ENCODE assay signal across 1 cellular context in the genomic region with DNA sequence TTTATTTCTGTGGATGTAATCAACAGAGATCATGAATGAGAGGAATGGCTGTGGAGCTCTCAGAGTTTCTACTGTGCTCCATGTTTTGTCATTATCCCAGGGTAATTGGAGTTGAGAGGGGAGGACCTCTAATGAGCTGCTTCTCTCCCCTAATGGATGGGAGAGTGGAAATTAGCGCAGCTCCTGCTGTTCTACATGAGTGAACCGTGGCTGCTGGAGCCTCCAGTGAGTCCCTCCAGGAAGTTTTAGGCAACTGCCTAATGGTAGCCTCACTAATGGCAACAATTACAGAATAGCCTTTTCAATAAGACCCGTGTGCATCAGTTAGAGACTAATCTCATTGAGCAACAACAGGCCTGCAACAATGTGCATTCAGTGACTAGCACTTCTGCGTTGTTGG.
TF ChIP-seq lines count a peak whose summit lies in the region.

No MANE protein-coding gene starts in this region.

TF ChIP-seq in GM23338, 12 proteins besides CTCF, POLR2A, EP300 and RAD21 (continued from another document):
- TF ChIP-seq, protein P1, sequence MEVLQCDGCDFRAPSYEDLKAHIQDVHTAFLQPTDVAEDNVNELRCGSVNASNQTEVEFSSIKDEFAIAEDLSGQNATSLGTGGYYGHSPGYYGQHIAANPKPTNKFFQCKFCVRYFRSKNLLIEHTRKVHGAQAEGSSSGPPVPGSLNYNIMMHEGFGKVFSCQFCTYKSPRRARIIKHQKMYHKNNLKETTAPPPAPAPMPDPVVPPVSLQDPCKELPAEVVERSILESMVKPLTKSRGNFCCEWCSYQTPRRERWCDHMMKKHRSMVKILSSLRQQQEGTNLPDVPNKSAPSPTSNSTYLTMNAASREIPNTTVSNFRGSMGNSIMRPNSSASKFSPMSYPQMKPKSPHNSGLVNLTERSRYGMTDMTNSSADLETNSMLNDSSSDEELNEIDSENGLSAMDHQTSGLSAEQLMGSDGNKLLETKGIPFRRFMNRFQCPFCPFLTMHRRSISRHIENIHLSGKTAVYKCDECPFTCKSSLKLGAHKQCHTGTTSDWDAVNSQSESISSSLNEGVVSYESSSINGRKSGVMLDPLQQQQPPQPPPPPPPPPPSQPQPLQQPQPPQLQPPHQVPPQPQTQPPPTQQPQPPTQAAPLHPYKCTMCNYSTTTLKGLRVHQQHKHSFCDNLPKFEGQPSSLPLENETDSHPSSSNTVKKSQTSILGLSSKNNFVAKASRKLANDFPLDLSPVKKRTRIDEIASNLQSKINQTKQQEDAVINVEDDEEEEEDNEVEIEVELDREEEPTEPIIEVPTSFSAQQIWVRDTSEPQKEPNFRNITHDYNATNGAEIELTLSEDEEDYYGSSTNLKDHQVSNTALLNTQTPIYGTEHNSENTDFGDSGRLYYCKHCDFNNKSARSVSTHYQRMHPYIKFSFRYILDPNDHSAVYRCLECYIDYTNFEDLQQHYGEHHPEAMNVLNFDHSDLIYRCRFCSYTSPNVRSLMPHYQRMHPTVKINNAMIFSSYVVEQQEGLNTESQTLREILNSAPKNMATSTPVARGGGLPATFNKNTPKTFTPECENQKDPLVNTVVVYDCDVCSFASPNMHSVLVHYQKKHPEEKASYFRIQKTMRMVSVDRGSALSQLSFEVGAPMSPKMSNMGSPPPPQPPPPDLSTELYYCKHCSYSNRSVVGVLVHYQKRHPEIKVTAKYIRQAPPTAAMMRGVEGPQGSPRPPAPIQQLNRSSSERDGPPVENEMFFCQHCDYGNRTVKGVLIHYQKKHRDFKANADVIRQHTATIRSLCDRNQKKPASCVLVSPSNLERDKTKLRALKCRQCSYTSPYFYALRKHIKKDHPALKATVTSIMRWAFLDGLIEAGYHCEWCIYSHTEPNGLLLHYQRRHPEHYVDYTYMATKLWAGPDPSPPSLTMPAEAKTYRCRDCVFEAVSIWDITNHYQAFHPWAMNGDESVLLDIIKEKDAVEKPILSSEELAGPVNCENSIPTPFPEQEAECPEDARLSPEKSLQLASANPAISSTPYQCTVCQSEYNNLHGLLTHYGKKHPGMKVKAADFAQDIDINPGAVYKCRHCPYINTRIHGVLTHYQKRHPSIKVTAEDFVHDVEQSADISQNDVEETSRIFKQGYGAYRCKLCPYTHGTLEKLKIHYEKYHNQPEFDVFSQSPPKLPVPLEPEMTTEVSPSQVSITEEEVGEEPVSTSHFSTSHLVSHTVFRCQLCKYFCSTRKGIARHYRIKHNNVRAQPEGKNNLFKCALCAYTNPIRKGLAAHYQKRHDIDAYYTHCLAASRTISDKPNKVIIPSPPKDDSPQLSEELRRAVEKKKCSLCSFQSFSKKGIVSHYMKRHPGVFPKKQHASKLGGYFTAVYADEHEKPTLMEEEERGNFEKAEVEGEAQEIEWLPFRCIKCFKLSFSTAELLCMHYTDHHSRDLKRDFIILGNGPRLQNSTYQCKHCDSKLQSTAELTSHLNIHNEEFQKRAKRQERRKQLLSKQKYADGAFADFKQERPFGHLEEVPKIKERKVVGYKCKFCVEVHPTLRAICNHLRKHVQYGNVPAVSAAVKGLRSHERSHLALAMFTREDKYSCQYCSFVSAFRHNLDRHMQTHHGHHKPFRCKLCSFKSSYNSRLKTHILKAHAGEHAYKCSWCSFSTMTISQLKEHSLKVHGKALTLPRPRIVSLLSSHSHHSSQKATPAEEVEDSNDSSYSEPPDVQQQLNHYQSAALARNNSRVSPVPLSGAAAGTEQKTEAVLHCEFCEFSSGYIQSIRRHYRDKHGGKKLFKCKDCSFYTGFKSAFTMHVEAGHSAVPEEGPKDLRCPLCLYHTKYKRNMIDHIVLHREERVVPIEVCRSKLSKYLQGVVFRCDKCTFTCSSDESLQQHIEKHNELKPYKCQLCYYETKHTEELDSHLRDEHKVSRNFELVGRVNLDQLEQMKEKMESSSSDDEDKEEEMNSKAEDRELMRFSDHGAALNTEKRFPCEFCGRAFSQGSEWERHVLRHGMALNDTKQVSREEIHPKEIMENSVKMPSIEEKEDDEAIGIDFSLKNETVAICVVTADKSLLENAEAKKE (CRISPR knock-in tag; IDR thresholded peaks at IDR 0.05): no peak
- no peak for TF ChIP-seq STAT1 (IDR thresholded peaks at IDR 0.05; ENCODE audit: unreplicated experiment)
